In the genomic region with DNA sequence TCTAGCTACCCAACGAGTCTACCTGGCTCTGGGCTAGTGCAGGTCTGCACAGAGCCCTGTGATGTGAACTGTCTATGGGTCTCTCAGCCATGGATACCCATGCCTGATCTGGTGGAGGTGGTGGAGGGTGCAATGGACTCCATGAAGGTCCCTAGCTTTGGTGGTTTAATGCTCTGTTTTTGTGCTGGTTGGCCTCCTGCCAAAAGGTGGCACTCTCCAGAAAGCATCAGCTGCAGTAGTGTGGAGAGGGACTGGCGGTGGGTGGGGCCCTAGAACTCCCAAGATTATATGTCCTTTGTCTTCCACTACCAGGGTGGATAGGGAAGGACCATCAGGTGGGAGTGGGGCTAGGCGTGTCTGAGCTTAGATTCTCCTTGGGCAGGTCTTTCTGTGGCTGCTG, we compare ENCODE assay signal across 1 cellular context.
TF ChIP-seq lines count a peak whose summit lies in the region.

No MANE protein-coding gene starts in this region.

TF ChIP-seq in HepG2, 621 proteins besides CTCF, POLR2A, EP300 and RAD21 (continued from another document):
- TF ChIP-seq, protein P1, sequence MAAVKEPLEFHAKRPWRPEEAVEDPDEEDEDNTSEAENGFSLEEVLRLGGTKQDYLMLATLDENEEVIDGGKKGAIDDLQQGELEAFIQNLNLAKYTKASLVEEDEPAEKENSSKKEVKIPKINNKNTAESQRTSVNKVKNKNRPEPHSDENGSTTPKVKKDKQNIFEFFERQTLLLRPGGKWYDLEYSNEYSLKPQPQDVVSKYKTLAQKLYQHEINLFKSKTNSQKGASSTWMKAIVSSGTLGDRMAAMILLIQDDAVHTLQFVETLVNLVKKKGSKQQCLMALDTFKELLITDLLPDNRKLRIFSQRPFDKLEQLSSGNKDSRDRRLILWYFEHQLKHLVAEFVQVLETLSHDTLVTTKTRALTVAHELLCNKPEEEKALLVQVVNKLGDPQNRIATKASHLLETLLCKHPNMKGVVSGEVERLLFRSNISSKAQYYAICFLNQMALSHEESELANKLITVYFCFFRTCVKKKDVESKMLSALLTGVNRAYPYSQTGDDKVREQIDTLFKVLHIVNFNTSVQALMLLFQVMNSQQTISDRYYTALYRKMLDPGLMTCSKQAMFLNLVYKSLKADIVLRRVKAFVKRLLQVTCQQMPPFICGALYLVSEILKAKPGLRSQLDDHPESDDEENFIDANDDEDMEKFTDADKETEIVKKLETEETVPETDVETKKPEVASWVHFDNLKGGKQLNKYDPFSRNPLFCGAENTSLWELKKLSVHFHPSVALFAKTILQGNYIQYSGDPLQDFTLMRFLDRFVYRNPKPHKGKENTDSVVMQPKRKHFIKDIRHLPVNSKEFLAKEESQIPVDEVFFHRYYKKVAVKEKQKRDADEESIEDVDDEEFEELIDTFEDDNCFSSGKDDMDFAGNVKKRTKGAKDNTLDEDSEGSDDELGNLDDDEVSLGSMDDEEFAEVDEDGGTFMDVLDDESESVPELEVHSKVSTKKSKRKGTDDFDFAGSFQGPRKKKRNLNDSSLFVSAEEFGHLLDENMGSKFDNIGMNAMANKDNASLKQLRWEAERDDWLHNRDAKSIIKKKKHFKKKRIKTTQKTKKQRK (IDR thresholded peaks at IDR 0.05; ENCODE audit: low read length): no peak
- TF ChIP-seq THAP9 (CRISPR knock-in tag; IDR thresholded peaks at IDR 0.05; ENCODE audit: borderline replicate concordance): no peak
